ENCODE assay signal across 18 cellular contexts in genomic region chr22:23055448-23056179, GRCh38. TPM values are rescaled to one million over a fixed set of nuclear protein-coding genes. Genes with fewer than 3 reads are reported as not detected.
"Had no signal": no experiment of that assay in that cellular context is flagged by ENCODE, and none has a peak within 500 bp of the region (broad histone marks: within the 10 kb centered on the region; RNA-seq: fewer than 3 reads in every experiment).

No MANE protein-coding gene starts in this region.

- H3K9me3 ChIP-seq: ovary, right lobe of liver, SK-N-SH, upper lobe of right lung had no signal

- DNase-seq: activated gamma-delta T cell; cerebellar nuclear complex; effector CD4-positive, alpha-beta T cell; gastrocnemius medialis; immature natural killer cell; mesenchymal stem cell; naive thymus-derived CD4-positive, alpha-beta T cell; psoas muscle; SK-N-SH; stimulated activated CD4-positive, alpha-beta T cell treated with anti-CD3 and anti-CD28 coated beads, Interleukin-4, amount 100 ng/mL, for 24 hours had no signal

- H3K36me3 Mint-ChIP-seq: activated naive CD4-positive, alpha-beta T cell treated with anti-CD3 and anti-CD28 coated beads, Interleukin-2, amount 50 U/mL, for 24 hours; stimulated activated effector memory CD8-positive, alpha-beta T cell treated with anti-CD3 and anti-CD28 coated beads, Interleukin-12 subunit alpha, Interleukin-12 subunit beta, amount 100 ng/mL, for 72 hours had no signal

- H3K4me3 Mint-ChIP-seq: activated naive CD4-positive, alpha-beta T cell treated with anti-CD3 and anti-CD28 coated beads, Interleukin-2, amount 50 U/mL, for 24 hours; immature natural killer cell; naive thymus-derived CD4-positive, alpha-beta T cell; stimulated activated effector memory CD8-positive, alpha-beta T cell treated with anti-CD3 and anti-CD28 coated beads, Interleukin-12 subunit alpha, Interleukin-12 subunit beta, amount 100 ng/mL, for 72 hours; T-helper 2 cell treated with Interferon-gamma antibody and Interleukin-4, amounts not matched to agents 5 μg/mL and 100 μg/mL, for 36 hours had no signal

- H3K27me3 ChIP-seq: ascending aorta, gastrocnemius medialis, ovary, right lobe of liver, upper lobe of right lung had no signal

- H3K36me3 ChIP-seq: ascending aorta, gastrocnemius medialis, ovary, right lobe of liver, upper lobe of right lung had no signal

- H3K9me3 Mint-ChIP-seq: activated naive CD4-positive, alpha-beta T cell treated with anti-CD3 and anti-CD28 coated beads, Interleukin-2, amount 50 U/mL, for 24 hours; stimulated activated effector memory CD8-positive, alpha-beta T cell treated with anti-CD3 and anti-CD28 coated beads, Interleukin-12 subunit alpha, Interleukin-12 subunit beta, amount 100 ng/mL, for 72 hours had no signal

- H3K4me1 Mint-ChIP-seq: activated naive CD4-positive, alpha-beta T cell treated with anti-CD3 and anti-CD28 coated beads, Interleukin-2, amount 50 U/mL, for 24 hours; immature natural killer cell; stimulated activated effector memory CD8-positive, alpha-beta T cell treated with anti-CD3 and anti-CD28 coated beads, Interleukin-12 subunit alpha, Interleukin-12 subunit beta, amount 100 ng/mL, for 72 hours had no signal

- H3K27ac ChIP-seq: ascending aorta, gastrocnemius medialis, ovary, psoas muscle, right lobe of liver, upper lobe of right lung had no signal

- H3K4me1 ChIP-seq: ascending aorta, gastrocnemius medialis, psoas muscle, right lobe of liver, upper lobe of right lung had no signal

- H3K4me3 ChIP-seq: ascending aorta, gastrocnemius medialis, ovary, psoas muscle, right lobe of liver, smooth muscle cell, upper lobe of right lung had no signal

- H3K27ac Mint-ChIP-seq: activated naive CD4-positive, alpha-beta T cell treated with anti-CD3 and anti-CD28 coated beads, Interleukin-2, amount 50 U/mL, for 24 hours; immature natural killer cell; naive thymus-derived CD4-positive, alpha-beta T cell; T-helper 2 cell treated with Interferon-gamma antibody and Interleukin-4, amounts not matched to agents 5 μg/mL and 100 μg/mL, for 36 hours had no signal

- ATAC-seq: gastrocnemius medialis; naive thymus-derived CD4-positive, alpha-beta T cell; psoas muscle; right lobe of liver; stimulated activated effector memory CD8-positive, alpha-beta T cell treated with anti-CD3 and anti-CD28 coated beads, Interleukin-12 subunit alpha, Interleukin-12 subunit beta, amount 100 ng/mL, for 72 hours; upper lobe of right lung had no signal

RNA-seq across cellular contexts. Expression of gene GNAZ, which starts 14.7 kb away (rescaled TPM):
- polyA plus RNA-seq: naive thymus-derived CD4-positive, alpha-beta T cell had no signal
